In the genomic region with DNA sequence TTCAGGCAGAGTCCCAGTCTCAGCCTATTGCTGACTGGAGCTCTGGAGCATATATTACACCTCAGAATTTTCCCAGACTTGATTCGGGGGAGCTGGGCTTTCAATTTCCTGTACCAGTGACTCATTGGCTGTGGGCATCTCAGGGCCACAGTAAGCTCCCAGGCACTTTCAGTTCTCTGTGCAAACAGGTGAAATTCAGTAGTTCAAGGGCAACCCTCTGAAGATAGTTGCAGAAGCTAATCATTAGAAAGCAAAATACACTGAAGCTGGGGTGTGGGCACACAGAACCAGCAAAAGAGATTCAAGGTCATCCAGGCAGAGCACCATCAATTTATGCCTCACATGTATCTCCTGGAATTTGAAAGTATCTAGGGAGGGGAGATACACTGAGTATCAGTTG, we compare ENCODE assay signal across 1 cellular context.
TF ChIP-seq lines count a peak whose summit lies in the region.

No MANE protein-coding gene starts in this region.

TF ChIP-seq in HepG2, 621 proteins besides CTCF, POLR2A, EP300 and RAD21 (continued from another document and continues in another):
- TF ChIP-seq, protein P1, sequence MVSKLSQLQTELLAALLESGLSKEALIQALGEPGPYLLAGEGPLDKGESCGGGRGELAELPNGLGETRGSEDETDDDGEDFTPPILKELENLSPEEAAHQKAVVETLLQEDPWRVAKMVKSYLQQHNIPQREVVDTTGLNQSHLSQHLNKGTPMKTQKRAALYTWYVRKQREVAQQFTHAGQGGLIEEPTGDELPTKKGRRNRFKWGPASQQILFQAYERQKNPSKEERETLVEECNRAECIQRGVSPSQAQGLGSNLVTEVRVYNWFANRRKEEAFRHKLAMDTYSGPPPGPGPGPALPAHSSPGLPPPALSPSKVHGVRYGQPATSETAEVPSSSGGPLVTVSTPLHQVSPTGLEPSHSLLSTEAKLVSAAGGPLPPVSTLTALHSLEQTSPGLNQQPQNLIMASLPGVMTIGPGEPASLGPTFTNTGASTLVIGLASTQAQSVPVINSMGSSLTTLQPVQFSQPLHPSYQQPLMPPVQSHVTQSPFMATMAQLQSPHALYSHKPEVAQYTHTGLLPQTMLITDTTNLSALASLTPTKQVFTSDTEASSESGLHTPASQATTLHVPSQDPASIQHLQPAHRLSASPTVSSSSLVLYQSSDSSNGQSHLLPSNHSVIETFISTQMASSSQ (IDR thresholded peaks at IDR 0.05; ENCODE audit: low read depth) = peak; percentile 51
- TF ChIP-seq, protein P1 (CRISPR knock-in tag; IDR thresholded peaks at IDR 0.05; ENCODE audit: borderline replicate concordance) = no peak
- TF ChIP-seq SATB2 (CRISPR knock-in tag; IDR thresholded peaks at IDR 0.05) = no peak
- TF ChIP-seq SOX5 (CRISPR knock-in tag; IDR thresholded peaks at IDR 0.05; ENCODE audit: borderline replicate concordance) = peak; percentile 69; the same call in 1 of the 2 replicates
- TF ChIP-seq ZNF644 (CRISPR knock-in tag; IDR thresholded peaks at IDR 0.05; ENCODE audit: low read depth) = 0 out of 2 replicates have a peak, but pooled peaks have one; percentile 39
- TF ChIP-seq SCMH1 (CRISPR knock-in tag; IDR thresholded peaks at IDR 0.05; ENCODE audit: borderline replicate concordance) = no peak
- no peak for TF ChIP-seq KDM4B (CRISPR knock-in tag; IDR thresholded peaks at IDR 0.05)
- TF ChIP-seq MEF2D (CRISPR knock-in tag; IDR thresholded peaks at IDR 0.05) = 0 out of 2 replicates have a peak, but pooled peaks have one; percentile 33
- TF ChIP-seq FOXP1 (IDR thresholded peaks at IDR 0.05) = no peak
- TF ChIP-seq FOXP1 (CRISPR knock-in tag; IDR thresholded peaks at IDR 0.05) = peak; percentile 60; the same call in 1 of the 2 replicates
- TF ChIP-seq ZNF138 (CRISPR knock-in tag; IDR thresholded peaks at IDR 0.05; ENCODE audit: low read depth) = no peak
- TF ChIP-seq TEAD3 (CRISPR knock-in tag; optimal IDR thresholded peaks at IDR 0.05; ENCODE audit: borderline replicate concordance) = peak; percentile 60
- TF ChIP-seq ZNF235 (CRISPR knock-in tag; IDR thresholded peaks at IDR 0.05; ENCODE audit: borderline replicate concordance) = no peak
- TF ChIP-seq IKZF1 (IDR thresholded peaks at IDR 0.05) = no peak
- no peak for TF ChIP-seq U2AF2 (IDR thresholded peaks at IDR 0.05; ENCODE audit: low read depth, low read length)
- no peak; the same call in 1 of the 2 replicates for TF ChIP-seq JUNB (CRISPR knock-in tag; IDR thresholded peaks at IDR 0.05; ENCODE audit: borderline replicate concordance)
- TF ChIP-seq, protein P2, sequence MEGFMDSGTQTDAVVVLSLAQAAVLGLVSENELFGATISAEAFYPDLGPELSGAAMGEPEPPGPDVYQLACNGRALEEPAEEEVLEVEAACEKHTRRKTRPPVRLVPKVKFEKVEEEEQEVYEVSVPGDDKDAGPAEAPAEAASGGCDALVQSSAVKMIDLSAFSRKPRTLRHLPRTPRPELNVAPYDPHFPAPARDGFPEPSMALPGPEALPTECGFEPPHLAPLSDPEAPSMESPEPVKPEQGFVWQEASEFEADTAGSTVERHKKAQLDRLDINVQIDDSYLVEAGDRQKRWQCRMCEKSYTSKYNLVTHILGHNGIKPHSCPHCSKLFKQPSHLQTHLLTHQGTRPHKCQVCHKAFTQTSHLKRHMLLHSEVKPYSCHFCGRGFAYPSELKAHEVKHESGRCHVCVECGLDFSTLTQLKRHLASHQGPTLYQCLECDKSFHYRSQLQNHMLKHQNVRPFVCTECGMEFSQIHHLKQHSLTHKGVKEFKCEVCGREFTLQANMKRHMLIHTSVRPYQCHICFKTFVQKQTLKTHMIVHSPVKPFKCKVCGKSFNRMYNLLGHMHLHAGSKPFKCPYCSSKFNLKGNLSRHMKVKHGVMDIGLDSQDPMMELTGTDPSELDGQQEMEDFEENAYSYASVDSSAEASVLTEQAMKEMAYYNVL (CRISPR knock-in tag; IDR thresholded peaks at IDR 0.05; ENCODE audit: borderline replicate concordance) = no peak
- peak; percentile 41; the same call in 1 of the 2 replicates for TF ChIP-seq PITX1 (CRISPR knock-in tag; IDR thresholded peaks at IDR 0.05)
- no peak for TF ChIP-seq ARHGAP35 (CRISPR knock-in tag; IDR thresholded peaks at IDR 0.05; ENCODE audit: borderline replicate concordance)
- TF ChIP-seq, protein P3, sequence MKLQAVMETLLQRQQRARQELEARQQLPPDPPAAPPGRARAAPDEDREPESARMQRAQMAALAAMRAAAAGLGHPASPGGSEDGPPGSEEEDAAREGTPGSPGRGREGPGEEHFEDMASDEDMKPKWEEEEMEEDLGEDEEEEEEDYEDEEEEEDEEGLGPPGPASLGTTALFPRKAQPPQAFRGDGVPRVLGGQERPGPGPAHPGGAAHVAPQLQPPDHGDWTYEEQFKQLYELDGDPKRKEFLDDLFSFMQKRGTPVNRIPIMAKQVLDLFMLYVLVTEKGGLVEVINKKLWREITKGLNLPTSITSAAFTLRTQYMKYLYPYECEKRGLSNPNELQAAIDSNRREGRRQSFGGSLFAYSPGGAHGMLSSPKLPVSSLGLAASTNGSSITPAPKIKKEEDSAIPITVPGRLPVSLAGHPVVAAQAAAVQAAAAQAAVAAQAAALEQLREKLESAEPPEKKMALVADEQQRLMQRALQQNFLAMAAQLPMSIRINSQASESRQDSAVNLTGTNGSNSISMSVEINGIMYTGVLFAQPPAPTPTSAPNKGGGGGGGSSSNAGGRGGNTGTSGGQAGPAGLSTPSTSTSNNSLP (IDR thresholded peaks at IDR 0.05; ENCODE audit: low read depth, low read length) = peak; percentile 69
- 0 out of 2 replicates have a peak, but pooled peaks have one; percentile 21 for TF ChIP-seq MIER2 (CRISPR knock-in tag; IDR thresholded peaks at IDR 0.05)
- TF ChIP-seq TCF12 (IDR thresholded peaks at IDR 0.05) = no peak
- 0 out of 2 replicates have a peak, but pooled peaks have one; percentile 36 for TF ChIP-seq TCF12 (CRISPR knock-in tag; IDR thresholded peaks at IDR 0.05)
- no peak for TF ChIP-seq PAF1 (CRISPR knock-in tag; IDR thresholded peaks at IDR 0.05)
- TF ChIP-seq KLF12 (CRISPR knock-in tag; IDR thresholded peaks at IDR 0.05; ENCODE audit: borderline replicate concordance) = no peak
- TF ChIP-seq SOX13 (IDR thresholded peaks at IDR 0.05) = 0 out of 2 replicates have a peak, but pooled peaks have one; percentile 9
- TF ChIP-seq SOX13 (CRISPR knock-in tag; conservative IDR thresholded peaks at IDR 0.05 in 1 of 2, IDR thresholded peaks at IDR 0.05 in 1 of 2) = peak in 1 of 2 experiments; percentile 66; a peak in 2 of 4 replicates
- TF ChIP-seq CREB1 (IDR thresholded peaks at IDR 0.05) = no peak
- TF ChIP-seq CREB1 (CRISPR knock-in tag; IDR thresholded peaks at IDR 0.05) = peak; percentile 28; the same call in 1 of the 2 replicates
- TF ChIP-seq ZNF709 (CRISPR knock-in tag; IDR thresholded peaks at IDR 0.05) = no peak
- TF ChIP-seq TBX3 (IDR thresholded peaks at IDR 0.05; ENCODE audit: borderline replicate concordance) = 0 out of 2 replicates have a peak, but pooled peaks have one; percentile 23
- no peak for TF ChIP-seq ZFP41 (CRISPR knock-in tag; IDR thresholded peaks at IDR 0.05; ENCODE audit: borderline replicate concordance)
- TF ChIP-seq MBNL3 (CRISPR knock-in tag; conservative IDR thresholded peaks at IDR 0.05) = no peak
- no peak for TF ChIP-seq DMAP1 (CRISPR knock-in tag; IDR thresholded peaks at IDR 0.05)
- no peak for TF ChIP-seq SOX6 (IDR thresholded peaks at IDR 0.05)
- peak; percentile 63 for TF ChIP-seq SOX6 (CRISPR knock-in tag; IDR thresholded peaks at IDR 0.05)
- TF ChIP-seq, protein P4, sequence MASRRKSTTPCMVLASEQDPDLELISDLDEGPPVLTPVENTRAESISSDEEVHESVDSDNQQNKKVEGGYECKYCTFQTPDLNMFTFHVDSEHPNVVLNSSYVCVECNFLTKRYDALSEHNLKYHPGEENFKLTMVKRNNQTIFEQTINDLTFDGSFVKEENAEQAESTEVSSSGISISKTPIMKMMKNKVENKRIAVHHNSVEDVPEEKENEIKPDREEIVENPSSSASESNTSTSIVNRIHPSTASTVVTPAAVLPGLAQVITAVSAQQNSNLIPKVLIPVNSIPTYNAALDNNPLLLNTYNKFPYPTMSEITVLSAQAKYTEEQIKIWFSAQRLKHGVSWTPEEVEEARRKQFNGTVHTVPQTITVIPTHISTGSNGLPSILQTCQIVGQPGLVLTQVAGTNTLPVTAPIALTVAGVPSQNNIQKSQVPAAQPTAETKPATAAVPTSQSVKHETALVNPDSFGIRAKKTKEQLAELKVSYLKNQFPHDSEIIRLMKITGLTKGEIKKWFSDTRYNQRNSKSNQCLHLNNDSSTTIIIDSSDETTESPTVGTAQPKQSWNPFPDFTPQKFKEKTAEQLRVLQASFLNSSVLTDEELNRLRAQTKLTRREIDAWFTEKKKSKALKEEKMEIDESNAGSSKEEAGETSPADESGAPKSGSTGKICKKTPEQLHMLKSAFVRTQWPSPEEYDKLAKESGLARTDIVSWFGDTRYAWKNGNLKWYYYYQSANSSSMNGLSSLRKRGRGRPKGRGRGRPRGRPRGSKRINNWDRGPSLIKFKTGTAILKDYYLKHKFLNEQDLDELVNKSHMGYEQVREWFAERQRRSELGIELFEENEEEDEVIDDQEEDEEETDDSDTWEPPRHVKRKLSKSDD (CRISPR knock-in tag; IDR thresholded peaks at IDR 0.05; ENCODE audit: low read depth) = no peak
- no peak; the same call in 1 of the 2 replicates for TF ChIP-seq FOSL1 (CRISPR knock-in tag; IDR thresholded peaks at IDR 0.05; ENCODE audit: borderline replicate concordance)
- TF ChIP-seq NR2F2 (IDR thresholded peaks at IDR 0.05; ENCODE audit: borderline replicate concordance, low read depth) = peak; percentile 52; the same call in 1 of the 2 replicates
- TF ChIP-seq NR1H2 (CRISPR knock-in tag; IDR thresholded peaks at IDR 0.05; ENCODE audit: borderline replicate concordance, low read depth) = no peak
- TF ChIP-seq HHEX (CRISPR knock-in tag; IDR thresholded peaks at IDR 0.05) = 0 out of 2 replicates have a peak, but pooled peaks have one; percentile 19
- peak; percentile 66 for TF ChIP-seq PPARG (CRISPR knock-in tag; conservative IDR thresholded peaks at IDR 0.05)
- TF ChIP-seq, protein P5, sequence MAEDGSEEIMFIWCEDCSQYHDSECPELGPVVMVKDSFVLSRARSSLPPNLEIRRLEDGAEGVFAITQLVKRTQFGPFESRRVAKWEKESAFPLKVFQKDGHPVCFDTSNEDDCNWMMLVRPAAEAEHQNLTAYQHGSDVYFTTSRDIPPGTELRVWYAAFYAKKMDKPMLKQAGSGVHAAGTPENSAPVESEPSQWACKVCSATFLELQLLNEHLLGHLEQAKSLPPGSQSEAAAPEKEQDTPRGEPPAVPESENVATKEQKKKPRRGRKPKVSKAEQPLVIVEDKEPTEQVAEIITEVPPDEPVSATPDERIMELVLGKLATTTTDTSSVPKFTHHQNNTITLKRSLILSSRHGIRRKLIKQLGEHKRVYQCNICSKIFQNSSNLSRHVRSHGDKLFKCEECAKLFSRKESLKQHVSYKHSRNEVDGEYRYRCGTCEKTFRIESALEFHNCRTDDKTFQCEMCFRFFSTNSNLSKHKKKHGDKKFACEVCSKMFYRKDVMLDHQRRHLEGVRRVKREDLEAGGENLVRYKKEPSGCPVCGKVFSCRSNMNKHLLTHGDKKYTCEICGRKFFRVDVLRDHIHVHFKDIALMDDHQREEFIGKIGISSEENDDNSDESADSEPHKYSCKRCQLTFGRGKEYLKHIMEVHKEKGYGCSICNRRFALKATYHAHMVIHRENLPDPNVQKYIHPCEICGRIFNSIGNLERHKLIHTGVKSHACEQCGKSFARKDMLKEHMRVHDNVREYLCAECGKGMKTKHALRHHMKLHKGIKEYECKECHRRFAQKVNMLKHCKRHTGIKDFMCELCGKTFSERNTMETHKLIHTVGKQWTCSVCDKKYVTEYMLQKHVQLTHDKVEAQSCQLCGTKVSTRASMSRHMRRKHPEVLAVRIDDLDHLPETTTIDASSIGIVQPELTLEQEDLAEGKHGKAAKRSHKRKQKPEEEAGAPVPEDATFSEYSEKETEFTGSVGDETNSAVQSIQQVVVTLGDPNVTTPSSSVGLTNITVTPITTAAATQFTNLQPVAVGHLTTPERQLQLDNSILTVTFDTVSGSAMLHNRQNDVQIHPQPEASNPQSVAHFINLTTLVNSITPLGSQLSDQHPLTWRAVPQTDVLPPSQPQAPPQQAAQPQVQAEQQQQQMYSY (CRISPR knock-in tag; IDR thresholded peaks at IDR 0.05) = no peak
- TF ChIP-seq, protein P6, sequence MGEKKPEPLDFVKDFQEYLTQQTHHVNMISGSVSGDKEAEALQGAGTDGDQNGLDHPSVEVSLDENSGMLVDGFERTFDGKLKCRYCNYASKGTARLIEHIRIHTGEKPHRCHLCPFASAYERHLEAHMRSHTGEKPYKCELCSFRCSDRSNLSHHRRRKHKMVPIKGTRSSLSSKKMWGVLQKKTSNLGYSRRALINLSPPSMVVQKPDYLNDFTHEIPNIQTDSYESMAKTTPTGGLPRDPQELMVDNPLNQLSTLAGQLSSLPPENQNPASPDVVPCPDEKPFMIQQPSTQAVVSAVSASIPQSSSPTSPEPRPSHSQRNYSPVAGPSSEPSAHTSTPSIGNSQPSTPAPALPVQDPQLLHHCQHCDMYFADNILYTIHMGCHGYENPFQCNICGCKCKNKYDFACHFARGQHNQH (CRISPR knock-in tag; IDR thresholded peaks at IDR 0.05) = 0 out of 2 replicates have a peak, but pooled peaks have one; percentile 37
- 0 out of 2 replicates have a peak, but pooled peaks have one; percentile 14 for TF ChIP-seq KDM1A (CRISPR knock-in tag; IDR thresholded peaks at IDR 0.05)
- TF ChIP-seq ZNF616 (CRISPR knock-in tag; IDR thresholded peaks at IDR 0.05; ENCODE audit: low read depth) = no peak
- TF ChIP-seq FOXJ3 (CRISPR knock-in tag; IDR thresholded peaks at IDR 0.05; ENCODE audit: borderline replicate concordance) = no peak
- TF ChIP-seq ZNF652 (CRISPR knock-in tag; IDR thresholded peaks at IDR 0.05; ENCODE audit: borderline replicate concordance, low read depth) = 0 out of 2 replicates have a peak, but pooled peaks have one; percentile 38
- peak; percentile 29 to 65; a peak in 1 of 4 replicates for TF ChIP-seq NR2F1 (CRISPR knock-in tag; IDR thresholded peaks at IDR 0.05)
- TF ChIP-seq SRSF4 (IDR thresholded peaks at IDR 0.05; ENCODE audit: low read depth, low read length, poor library complexity, severe bottlenecking) = no peak
- peak; percentile 62 for TF ChIP-seq IRF2 (CRISPR knock-in tag; IDR thresholded peaks at IDR 0.05)
- peak; percentile 71 for TF ChIP-seq SALL1 (CRISPR knock-in tag; IDR thresholded peaks at IDR 0.05)
- TF ChIP-seq RFX1 (IDR thresholded peaks at IDR 0.05) = no peak
- TF ChIP-seq ZNF780A (CRISPR knock-in tag; IDR thresholded peaks at IDR 0.05) = no peak
- peak; percentile 46 for TF ChIP-seq HDAC1 (CRISPR knock-in tag; IDR thresholded peaks at IDR 0.05)
- TF ChIP-seq RAD51 (IDR thresholded peaks at IDR 0.05; ENCODE audit: borderline replicate concordance) = no peak
- TF ChIP-seq ZNF530 (CRISPR knock-in tag; IDR thresholded peaks at IDR 0.05; ENCODE audit: low read depth) = no peak
